1 cellular context compared by ENCODE assay signal in genomic region chr17:40317880-40318834, GRCh38.
TF ChIP-seq lines count a peak whose summit lies in the region.

No MANE protein-coding gene starts in this region.

TF ChIP-seq in K562, 482 proteins besides CTCF, POLR2A, EP300 and RAD21 (continues in another document):
- no peak for TF ChIP-seq RNF219 (CRISPR knock-in tag; IDR thresholded peaks at IDR 0.05)
- peak; percentile 53 for TF ChIP-seq FOS (IDR thresholded peaks at IDR 0.05; ENCODE audit: extremely low read depth, insufficient read length)
- 0 out of 2 replicates have a peak, but pooled peaks have one; percentile 11 for TF ChIP-seq ZNF740 (CRISPR knock-in tag; IDR thresholded peaks at IDR 0.05)
- TF ChIP-seq ZNF740 (tag; IDR thresholded peaks at IDR 0.05) = no peak; a peak in 1 of 4 replicates
- TF ChIP-seq EGR1 (conservative IDR thresholded peaks at IDR 0.05) = peak; percentile 91
- 0 out of 2 replicates have a peak, but pooled peaks have one; percentile 8 for TF ChIP-seq ERF (CRISPR knock-in tag; IDR thresholded peaks at IDR 0.05)
- TF ChIP-seq CHD1 (IDR thresholded peaks at IDR 0.05; ENCODE audit: low read length) = no peak
- TF ChIP-seq SAP30 (IDR thresholded peaks at IDR 0.05; ENCODE audit: borderline replicate concordance, insufficient read depth, low read depth, low read length, poor library complexity, severe bottlenecking) = peak; percentile 55
- 0 out of 2 replicates have a peak, but pooled peaks have one; percentile 29 for TF ChIP-seq ZNF592 (IDR thresholded peaks at IDR 0.05)
- no peak for TF ChIP-seq DMBX1 (CRISPR knock-in tag; IDR thresholded peaks at IDR 0.05; ENCODE audit: borderline replicate concordance)
- TF ChIP-seq TAL1 (IDR thresholded peaks at IDR 0.05) = no peak
- 0 out of 2 replicates have a peak, but pooled peaks have one; percentile 44 for TF ChIP-seq HIVEP1 (CRISPR knock-in tag; IDR thresholded peaks at IDR 0.05)
- TF ChIP-seq KDM5B (IDR thresholded peaks at IDR 0.05; ENCODE audit: insufficient replicate concordance, low read depth, low read length) = peak; percentile 37
- TF ChIP-seq CREM (IDR thresholded peaks at IDR 0.05; ENCODE audit: low read depth) = peak; percentile 3; the same call in 1 of the 2 replicates
- peak; percentile 61; the same call in 1 of the 2 replicates for TF ChIP-seq MYC (IDR thresholded peaks at IDR 0.05; ENCODE audit: low read depth, low read length)
- peak; percentile 79; the same call in 1 of the 2 replicates for TF ChIP-seq MYC (CRISPR knock-in tag; IDR thresholded peaks at IDR 0.05; ENCODE audit: borderline replicate concordance, low read depth)
- TF ChIP-seq FOXK2 (conservative IDR thresholded peaks at IDR 0.05 in 1 of 2, IDR thresholded peaks at IDR 0.05 in 1 of 2; ENCODE audit: low read depth in 2 of 2) = peak in 1 of 2 experiments; percentile 47; a peak in 1 of 4 replicates
- peak; percentile 88 for TF ChIP-seq NFYB (IDR thresholded peaks at IDR 0.05; ENCODE audit: extremely low read depth, insufficient read length)
- TF ChIP-seq AFF1 (IDR thresholded peaks at IDR 0.05; ENCODE audit: low read depth in 1 of 2, partially characterized antibody in 2 of 2) = no peak
- TF ChIP-seq VEZF1 (CRISPR knock-in tag; IDR thresholded peaks at IDR 0.05) = peak; percentile 82
- TF ChIP-seq PML (IDR thresholded peaks at IDR 0.05; ENCODE audit: low read length) = 0 out of 2 replicates have a peak, but pooled peaks have one; percentile 12
- TF ChIP-seq MIER1 (IDR thresholded peaks at IDR 0.05; ENCODE audit: low read depth) = no peak
- TF ChIP-seq MAZ (CRISPR knock-in tag; conservative IDR thresholded peaks at IDR 0.05 in 1 of 2, IDR thresholded peaks at IDR 0.05 in 1 of 2) = peak; percentile 50 to 70; a peak in 3 of 4 replicates
- no peak for TF ChIP-seq ZNF24 (IDR thresholded peaks at IDR 0.05)
- 0 out of 2 replicates have a peak, but pooled peaks have one; percentile 18 for TF ChIP-seq GABPA (tag; conservative IDR thresholded peaks at IDR 0.05; ENCODE audit: low read depth)
- peak; percentile 47 for TF ChIP-seq MXD1 (CRISPR knock-in tag; IDR thresholded peaks at IDR 0.05; ENCODE audit: borderline replicate concordance, poor library complexity, severe bottlenecking)
- TF ChIP-seq HDAC1 (IDR thresholded peaks at IDR 0.05) = peak in 1 of 2 experiments; percentile 76; a peak in 2 of 4 replicates
- TF ChIP-seq KLF16 (IDR thresholded peaks at IDR 0.05) = no peak
- TF ChIP-seq GATAD2A (IDR thresholded peaks at IDR 0.05) = peak; percentile 78; the same call in 1 of the 2 replicates
- no peak for TF ChIP-seq E2F3 (CRISPR knock-in tag; IDR thresholded peaks at IDR 0.05)
- TF ChIP-seq TRIM28 (IDR thresholded peaks at IDR 0.05) = no peak
- peak; percentile 35; the same call in 1 of the 2 replicates for TF ChIP-seq RB1 (IDR thresholded peaks at IDR 0.05; ENCODE audit: low read depth)
- TF ChIP-seq ZNF707 (CRISPR knock-in tag; conservative IDR thresholded peaks at IDR 0.05) = no peak
- no peak for TF ChIP-seq ZNF239 (CRISPR knock-in tag; IDR thresholded peaks at IDR 0.05)
- TF ChIP-seq RUNX1 (IDR thresholded peaks at IDR 0.05; ENCODE audit: low read depth) = no peak
- TF ChIP-seq ZBTB2 (IDR thresholded peaks at IDR 0.05) = 0 out of 2 replicates have a peak, but pooled peaks have one; percentile 19
- no peak for TF ChIP-seq ZNF311 (CRISPR knock-in tag; IDR thresholded peaks at IDR 0.05)
- TF ChIP-seq HES1 (IDR thresholded peaks at IDR 0.05; ENCODE audit: low read depth) = no peak
- TF ChIP-seq JUND (IDR thresholded peaks at IDR 0.05; ENCODE audit: borderline replicate concordance, low read depth, low read length) = peak; percentile 10; the same call in 1 of the 2 replicates
- TF ChIP-seq JUND (tag; IDR thresholded peaks at IDR 0.05; ENCODE audit: borderline replicate concordance, low read depth, low read length) = no peak; the same call in 2 of the 3 replicates
- peak; percentile 87 for TF ChIP-seq NKRF (IDR thresholded peaks at IDR 0.05; ENCODE audit: borderline replicate concordance)
- no peak for TF ChIP-seq SLC30A9 (CRISPR knock-in tag; IDR thresholded peaks at IDR 0.05)
- TF ChIP-seq POLR2G (IDR thresholded peaks at IDR 0.05; ENCODE audit: low read depth, low read length) = peak; percentile 88
- TF ChIP-seq STAT5A (IDR thresholded peaks at IDR 0.05; ENCODE audit: borderline replicate concordance, low read length) = no peak
